In genomic region chr4:890036-890695, GRCh38 we compare ENCODE assay signal across 1 cellular context.
TF ChIP-seq lines count a peak whose summit lies in the region.

No MANE protein-coding gene starts in this region.

TF ChIP-seq in K562, 482 proteins besides CTCF, POLR2A, EP300 and RAD21:
- TF ChIP-seq POLR2G (IDR thresholded peaks at IDR 0.05; ENCODE audit: low read depth, low read length) (peak; percentile 24; the same call in 1 of the 2 replicates), CCAR2 (IDR thresholded peaks at IDR 0.05; ENCODE audit: low read depth, low read length) (no peak)
